In genomic region chr11:28241760-28242159, GRCh38 we compare ENCODE assay signal across 28 cellular contexts.
"Had no signal": no experiment of that assay in that cellular context is flagged by ENCODE, and none has a peak within 500 bp of the region (broad histone marks: within the 10 kb centered on the region; RNA-seq: fewer than 3 reads in every experiment).

No MANE protein-coding gene starts in this region.

- H3K36me3 Mint-ChIP-seq: natural killer cell had no signal

- H3K27me3 ChIP-seq: pancreas, stomach, testis, thyroid gland, transverse colon, upper lobe of left lung, vagina had no signal

- H3K4me1 Mint-ChIP-seq: nephron progenitor cell had no signal

- H3K4me3 ChIP-seq: left ventricle myocardium inferior, lung, pancreas, prostate gland, skin epidermis, stomach, testis, thyroid gland, transverse colon, upper lobe of left lung, vagina had no signal

- H3K4me3 Mint-ChIP-seq: mesothelial cell of epicardium; naive B cell; natural killer cell; nephron progenitor cell; stimulated activated naive B cell treated with anti-CD40 and anti-IgM and Interleukin-4, amounts not matched to agents 10 μg/mL and 1 μg/mL and 100 μg/mL, for 72 hours had no signal

- H3K27ac Mint-ChIP-seq: mesothelial cell of epicardium; natural killer cell; nephron progenitor cell; stimulated activated naive B cell treated with anti-CD40 and anti-IgM and Interleukin-4, amounts not matched to agents 10 μg/mL and 1 μg/mL and 100 μg/mL, for 72 hours had no signal

- ATAC-seq: natural killer cell; pancreas; right cardiac atrium; sciatic nerve; stimulated activated naive B cell treated with anti-CD40 and anti-IgM and Interleukin-4, amounts not matched to agents 10 μg/mL and 1 μg/mL and 100 μg/mL, for 72 hours; stimulated activated naive CD8-positive, alpha-beta T cell treated with anti-CD3 and anti-CD28 coated beads, Interleukin-15, Interleukin-2, amounts not matched to agents 100 U/mL and 50 U/mL, for 24 hours had no signal

- DNase-seq: islet precursor cell; left ventricle myocardium inferior; mesendoderm; naive B cell; natural killer cell; nephron progenitor cell; nucleus accumbens; posterior cingulate gyrus; retina; stimulated activated CD4-positive, alpha-beta T cell treated with anti-CD3 and anti-CD28 coated beads, Interleukin-12 subunit alpha, Interleukin-12 subunit beta, amount 100 ng/mL, for 4 hours; stimulated activated CD4-positive, alpha-beta T cell treated with anti-CD3 and anti-CD28 coated beads, Interleukin-15, amount 100 ng/mL, for 24 hours; stimulated activated CD4-positive, alpha-beta T cell treated with anti-CD3 and anti-CD28 coated beads, Interleukin-2, amount 100 ng/mL, for 24 hours; stimulated activated CD4-positive, alpha-beta T cell treated with anti-CD3 and anti-CD28 coated beads, Interleukin-4, amount 100 ng/mL, for 1 hour; stimulated activated naive B cell treated with anti-CD40 and anti-IgM and Interleukin-4, amounts not matched to agents 10 μg/mL and 1 μg/mL and 100 μg/mL, for 72 hours; stimulated activated naive CD8-positive, alpha-beta T cell treated with anti-CD3 and anti-CD28 coated beads, Interleukin-15, Interleukin-2, amounts not matched to agents 100 U/mL and 50 U/mL, for 24 hours; stomach; testis; thyroid gland; transverse colon had no signal

- H3K27me3 Mint-ChIP-seq: naive B cell; stimulated activated naive B cell treated with anti-CD40 and anti-IgM and Interleukin-4, amounts not matched to agents 10 μg/mL and 1 μg/mL and 100 μg/mL, for 72 hours had no signal

- H3K36me3 ChIP-seq: left ventricle myocardium inferior, pancreas, prostate gland, thyroid gland, transverse colon, upper lobe of left lung, vagina had no signal

- H3K4me1 ChIP-seq: pancreas, prostate gland, stomach, testis, thyroid gland, transverse colon, upper lobe of left lung had no signal

- H3K27ac ChIP-seq: left ventricle myocardium inferior, pancreas, prostate gland, skin epidermis, stomach, testis, thyroid gland, transverse colon, upper lobe of left lung, vagina had no signal

- H3K9me3 ChIP-seq: left ventricle myocardium inferior, pancreas, prostate gland, stomach, testis, thyroid gland, transverse colon, upper lobe of left lung, vagina had no signal
